1 cellular context compared by ENCODE assay signal in the genomic region with DNA sequence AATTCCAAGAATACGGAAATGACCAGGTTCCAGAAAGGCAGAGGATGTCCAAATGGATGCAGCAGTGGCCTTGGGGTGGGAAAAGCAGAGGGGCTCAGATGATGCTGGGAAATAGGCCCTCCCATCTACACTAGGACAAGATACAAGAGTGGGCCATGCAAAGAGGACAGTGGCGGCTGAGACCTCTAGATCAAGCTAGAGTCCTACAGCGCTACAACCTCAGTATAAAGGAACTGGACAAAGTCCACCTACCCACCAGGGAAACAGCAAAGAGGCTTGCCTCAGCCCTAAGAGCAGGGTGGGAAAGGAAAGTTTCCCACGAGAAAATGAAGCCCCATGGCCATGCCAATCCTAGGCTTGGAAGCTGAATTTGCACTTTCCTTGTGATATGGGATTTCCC.
TF ChIP-seq lines count a peak whose summit lies in the region.

No MANE protein-coding gene starts in this region.

TF ChIP-seq in IMR-90, 13 proteins besides CTCF, POLR2A, EP300 and RAD21 (continued from another document):
- TF ChIP-seq, protein P1, sequence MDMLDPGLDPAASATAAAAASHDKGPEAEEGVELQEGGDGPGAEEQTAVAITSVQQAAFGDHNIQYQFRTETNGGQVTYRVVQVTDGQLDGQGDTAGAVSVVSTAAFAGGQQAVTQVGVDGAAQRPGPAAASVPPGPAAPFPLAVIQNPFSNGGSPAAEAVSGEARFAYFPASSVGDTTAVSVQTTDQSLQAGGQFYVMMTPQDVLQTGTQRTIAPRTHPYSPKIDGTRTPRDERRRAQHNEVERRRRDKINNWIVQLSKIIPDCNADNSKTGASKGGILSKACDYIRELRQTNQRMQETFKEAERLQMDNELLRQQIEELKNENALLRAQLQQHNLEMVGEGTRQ (IDR thresholded peaks at IDR 0.05; ENCODE audit: low read depth, low read length): no peak
- TF ChIP-seq RCOR1 (IDR thresholded peaks at IDR 0.05; ENCODE audit: insufficient replicate concordance, low read length) (no peak), BHLHE40 (IDR thresholded peaks at IDR 0.05; ENCODE audit: low read depth, low read length) (no peak), CEBPB (IDR thresholded peaks at IDR 0.05; ENCODE audit: low read depth, low read length) (no peak)
- TF ChIP-seq, protein P2, sequence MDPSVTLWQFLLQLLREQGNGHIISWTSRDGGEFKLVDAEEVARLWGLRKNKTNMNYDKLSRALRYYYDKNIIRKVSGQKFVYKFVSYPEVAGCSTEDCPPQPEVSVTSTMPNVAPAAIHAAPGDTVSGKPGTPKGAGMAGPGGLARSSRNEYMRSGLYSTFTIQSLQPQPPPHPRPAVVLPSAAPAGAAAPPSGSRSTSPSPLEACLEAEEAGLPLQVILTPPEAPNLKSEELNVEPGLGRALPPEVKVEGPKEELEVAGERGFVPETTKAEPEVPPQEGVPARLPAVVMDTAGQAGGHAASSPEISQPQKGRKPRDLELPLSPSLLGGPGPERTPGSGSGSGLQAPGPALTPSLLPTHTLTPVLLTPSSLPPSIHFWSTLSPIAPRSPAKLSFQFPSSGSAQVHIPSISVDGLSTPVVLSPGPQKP (IDR thresholded peaks at IDR 0.05; ENCODE audit: borderline replicate concordance, low read depth, low read length): no peak
